Comparison of ENCODE assay signal across 11 cellular contexts in genomic region chr15:91319715-91320059, GRCh38.
"Had no signal": no experiment of that assay in that cellular context is flagged by ENCODE, and none has a peak within 500 bp of the region (broad histone marks: within the 10 kb centered on the region; RNA-seq: fewer than 3 reads in every experiment).

No MANE protein-coding gene starts in this region.

- H3K27me3 ChIP-seq: ascending aorta, heart left ventricle, left lung, ovary had no signal

- H3K4me3 Mint-ChIP-seq: activated CD8-positive, alpha-beta memory T cell treated with anti-CD3 and anti-CD28 coated beads, Interleukin-2, amount 10 ng/mL, durations not matched to agents 7 days and 5 days; neural crest cell had no signal

- DNase-seq: activated CD4-positive, CD25-positive, alpha-beta regulatory T cell; activated CD8-positive, alpha-beta memory T cell treated with anti-CD3 and anti-CD28 coated beads, Interleukin-2, amount 10 ng/mL, durations not matched to agents 7 days and 5 days; heart left ventricle; left lung; mesenchymal stem cell; ovary; stimulated activated CD4-positive, alpha-beta T cell treated with anti-CD3 and anti-CD28 coated beads, Interleukin-2, amount 100 ng/mL, for 48 hours; stimulated activated naive CD4-positive, alpha-beta T cell treated with Interleukin-2 at 50 U/mL for 16 hours; trophoblast cell had no signal

- H3K4me1 ChIP-seq: ascending aorta, heart left ventricle, left lung had no signal

- H3K4me1 Mint-ChIP-seq: neural crest cell had no signal

- H3K9me3 ChIP-seq: ascending aorta, ovary had no signal

- ATAC-seq: activated CD8-positive, alpha-beta memory T cell treated with anti-CD3 and anti-CD28 coated beads, Interleukin-2, amount 10 ng/mL, durations not matched to agents 7 days and 5 days; heart left ventricle; left lung had no signal

- H3K36me3 ChIP-seq: ascending aorta, heart left ventricle, left lung, ovary had no signal

- H3K4me3 ChIP-seq: ascending aorta, heart left ventricle, left lung, ovary had no signal

- H3K27ac ChIP-seq: ascending aorta, left lung, ovary had no signal
